20 cellular contexts compared by ENCODE assay signal in the genomic region with DNA sequence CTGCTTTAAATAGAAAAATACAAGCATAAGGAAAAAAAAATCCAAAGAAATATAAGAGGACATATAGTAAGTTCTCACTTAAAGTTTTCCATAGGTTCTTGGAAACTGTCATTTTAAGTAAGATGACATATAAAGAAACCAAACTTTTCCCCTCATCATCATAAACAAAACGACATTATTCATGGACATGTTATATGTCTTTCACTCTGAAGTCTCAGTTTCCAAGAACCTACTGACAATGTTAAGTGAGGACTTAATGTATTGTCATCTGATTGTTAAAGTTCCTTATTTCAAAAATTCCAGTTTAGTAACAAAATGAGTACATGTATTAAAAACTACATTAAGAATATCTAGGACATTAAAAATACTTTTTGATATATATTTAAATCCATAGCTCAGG.
A peak's percentile ranks its signal among the peaks of the same experiment; 100 is the strongest.
DNase-seq lines count a peak whose midpoint lies in the region; ATAC-seq, FAIRE-seq and TF ChIP-seq lines count a peak whose summit lies in the region.
"Had no signal": no experiment of that assay in that cellular context is flagged by ENCODE, and none has a peak within 500 bp of the region (broad histone marks: within the 10 kb centered on the region; RNA-seq: fewer than 3 reads in every experiment).

No MANE protein-coding gene starts in this region.

- H2AFZ ChIP-seq in neural progenitor cell (replicated peaks) = no peak overlapping the region

- DNase-seq in T-helper 2 cell treated with Interferon-gamma antibody and Interleukin-4, amounts not matched to agents 5 μg/mL and 100 μg/mL, for 36 hours (ENCODE audit: low spot score) = no peak
- DNase-seq in T-helper 2 cell (no peak), left ventricle myocardium superior (no peak), putamen (ENCODE audit: low spot score) (no peak), neural progenitor cell (ENCODE audit: low spot score) (no peak)
- DNase-seq in activated naive CD4-positive, alpha-beta T cell treated with anti-CD3 and anti-CD28 coated beads, Interleukin-2, amount 50 U/mL, for 72 hours (ENCODE audit: low spot score in 2 of 2) = no peak
- DNase-seq in activated naive CD4-positive, alpha-beta T cell treated with Interleukin-2 at 50 U/mL for 16 hours = no peak
- DNase-seq: DND-41; HFFc6; MV-4-11; NCI-H1694 treated with DMSO at 0.1 percent for 48 hours; NCI-H510A; NCI-H748 treated with DMSO at 0.1 percent for 48 hours; NK-92 treated with Interleukin-12 subunit alpha and Interleukin-12 subunit beta, amount 100 ng/mL, for 24 hours; Right ventricle myocardium superior had no signal

- no peak for TF ChIP-seq CTCF in neural progenitor cell (IDR thresholded peaks at IDR 0.05)

- peaks cover 27% of the 10 kb centered on the region for H3K36me3 Mint-ChIP-seq in T-helper 2 cell treated with Interferon-gamma antibody and Interleukin-4, amounts not matched to agents 5 μg/mL and 100 μg/mL, for 36 hours (ENCODE audit: low read depth)
- peaks cover 30 to 69% of the 10 kb centered on the region in 2 donors for H3K36me3 Mint-ChIP-seq in activated naive CD4-positive, alpha-beta T cell treated with anti-CD3 and anti-CD28 coated beads, Interleukin-2, amount 50 U/mL, for 72 hours
- H3K36me3 Mint-ChIP-seq in neural progenitor cell = peaks cover 3% of the 10 kb centered on the region

- peak; percentile 85 for FAIRE-seq in colon (lab: Jason Lieb, UNC)
- FAIRE-seq: H54 had no signal

- no peaks in the 10 kb centered on the region for H4K20me1 ChIP-seq in neural progenitor cell (ENCODE audit: low read depth)

- H3K4me1 ChIP-seq in neural progenitor cell = no peaks in the 10 kb centered on the region

- no peaks in the 10 kb centered on the region for H3K79me2 ChIP-seq in neural progenitor cell (ENCODE audit: low read depth)

- H3K27me3 ChIP-seq in neural progenitor cell = no peaks in the 10 kb centered on the region

- no peaks in the 10 kb centered on the region for H3K9me3 Mint-ChIP-seq in T-helper 2 cell treated with Interferon-gamma antibody and Interleukin-4, amounts not matched to agents 5 μg/mL and 100 μg/mL, for 36 hours
- peaks cover 3 to 7% of the 10 kb centered on the region in 2 donors for H3K9me3 Mint-ChIP-seq in activated naive CD4-positive, alpha-beta T cell treated with anti-CD3 and anti-CD28 coated beads, Interleukin-2, amount 50 U/mL, for 72 hours
- H3K9me3 Mint-ChIP-seq in neural progenitor cell = no peaks in the 10 kb centered on the region
- H3K9me3 Mint-ChIP-seq: CD14-positive monocyte, HFFc6 had no signal

- H3K4me2 ChIP-seq in neural progenitor cell = no peak overlapping the region
- H3K4me2 ChIP-seq: KMS-11 had no signal

- no peaks in the 10 kb centered on the region for H3F3A ChIP-seq in neural progenitor cell (ENCODE audit: low read depth)

- H3K9ac ChIP-seq in neural progenitor cell = no peak overlapping the region
- H3K9ac ChIP-seq: KMS-11 had no signal

- no peak overlapping the region for H3K27ac ChIP-seq in neural progenitor cell
- H3K27ac ChIP-seq: 22Rv1, KMS-11 had no signal

- intact Hi-C loops in left ventricle myocardium superior (cut with micrococcal nuclease) = no loop called here

- no peak overlapping the region for H3K4me3 Mint-ChIP-seq in T-helper 2 cell treated with Interferon-gamma antibody and Interleukin-4, amounts not matched to agents 5 μg/mL and 100 μg/mL, for 36 hours
- H3K4me3 Mint-ChIP-seq in neural progenitor cell = no peak overlapping the region
- H3K4me3 Mint-ChIP-seq: CD14-positive monocyte, HFFc6 had no signal

- peak; percentile 72 to 76 for ATAC-seq in activated naive CD4-positive, alpha-beta T cell treated with anti-CD3 and anti-CD28 coated beads, Interleukin-2, amount 50 U/mL, for 72 hours
- ATAC-seq in left ventricle myocardium superior = no peak

- H3K9me3 ChIP-seq in neural progenitor cell (ENCODE audit: low read depth) = no peaks in the 10 kb centered on the region

- H3K27ac Mint-ChIP-seq in T-helper 2 cell treated with Interferon-gamma antibody and Interleukin-4, amounts not matched to agents 5 μg/mL and 100 μg/mL, for 36 hours = peak overlapping the region; percentile 64
- H3K27ac Mint-ChIP-seq in activated naive CD4-positive, alpha-beta T cell treated with anti-CD3 and anti-CD28 coated beads, Interleukin-2, amount 50 U/mL, for 72 hours = peak overlapping the region; percentile 86 to 91
- no peak overlapping the region for H3K27ac Mint-ChIP-seq in neural progenitor cell
- H3K27ac Mint-ChIP-seq: HFFc6 had no signal

- H3K4me3 ChIP-seq in neural progenitor cell = no peak overlapping the region

- H3K4me1 Mint-ChIP-seq in T-helper 2 cell treated with Interferon-gamma antibody and Interleukin-4, amounts not matched to agents 5 μg/mL and 100 μg/mL, for 36 hours (ENCODE audit: low read depth) = peaks cover 61% of the 10 kb centered on the region
- H3K4me1 Mint-ChIP-seq in neural progenitor cell = no peaks in the 10 kb centered on the region

- no peaks in the 10 kb centered on the region for H3K27me3 Mint-ChIP-seq in T-helper 2 cell treated with Interferon-gamma antibody and Interleukin-4, amounts not matched to agents 5 μg/mL and 100 μg/mL, for 36 hours (ENCODE audit: low read depth)
- H3K27me3 Mint-ChIP-seq in neural progenitor cell (ENCODE audit: insufficient read depth, low read depth) = no peaks in the 10 kb centered on the region

- no peaks in the 10 kb centered on the region for H3K36me3 ChIP-seq in neural progenitor cell
